In genomic region chr11:60377737-60378136, GRCh38 we compare ENCODE assay signal across 10 cellular contexts. TPM values are rescaled to one million over a fixed set of nuclear protein-coding genes. Genes with fewer than 3 reads are reported as not detected.
DNase-seq lines count a peak whose midpoint lies in the region; ATAC-seq and TF ChIP-seq lines count a peak whose summit lies in the region.
"Had no signal": no experiment of that assay in that cellular context is flagged by ENCODE, and none has a peak within 500 bp of the region (broad histone marks: within the 10 kb centered on the region; RNA-seq: fewer than 3 reads in every experiment).

No MANE protein-coding gene starts in this region.

- peak overlapping the region in 1 of 2 donors; percentile 23 for H3K27ac Mint-ChIP-seq in effector memory CD8-positive, alpha-beta T cell
- H3K27ac Mint-ChIP-seq in stimulated activated effector memory CD8-positive, alpha-beta T cell treated with anti-CD3 and anti-CD28 coated beads, Interleukin-12 subunit alpha, Interleukin-12 subunit beta, amount 100 ng/mL, for 72 hours: no peak overlapping the region
- H3K27ac Mint-ChIP-seq: activated naive CD4-positive, alpha-beta T cell treated with anti-CD3 and anti-CD28 coated beads for 36 hours had no signal

- no peak overlapping the region for H3K4me3 ChIP-seq in gastrocnemius medialis

- TF ChIP-seq CTCF in gastrocnemius medialis (IDR thresholded peaks at IDR 0.05 in 4 of 5, conservative IDR thresholded peaks at IDR 0.05 in 1 of 5): no peak

- H3K27ac ChIP-seq in gastrocnemius medialis: no peak overlapping the region

- no peaks in the 10 kb centered on the region for H3K9me3 Mint-ChIP-seq in effector memory CD8-positive, alpha-beta T cell
- no peaks in the 10 kb centered on the region for H3K9me3 Mint-ChIP-seq in stimulated activated effector memory CD8-positive, alpha-beta T cell treated with anti-CD3 and anti-CD28 coated beads, Interleukin-12 subunit alpha, Interleukin-12 subunit beta, amount 100 ng/mL, for 72 hours
- H3K9me3 Mint-ChIP-seq: activated naive CD4-positive, alpha-beta T cell treated with anti-CD3 and anti-CD28 coated beads for 36 hours had no signal

- no peaks in the 10 kb centered on the region for H3K4me1 Mint-ChIP-seq in effector memory CD8-positive, alpha-beta T cell (ENCODE audit: low read depth in 2 of 2)
- H3K4me1 Mint-ChIP-seq in stimulated activated effector memory CD8-positive, alpha-beta T cell treated with anti-CD3 and anti-CD28 coated beads, Interleukin-12 subunit alpha, Interleukin-12 subunit beta, amount 100 ng/mL, for 72 hours: peaks cover 5% of the 10 kb centered on the region

- DNase-seq in effector memory CD8-positive, alpha-beta T cell: no peak
- DNase-seq in gastrocnemius medialis: peak; percentile 25 to 53
- no peak for DNase-seq in GOT3 (lab: John Stamatoyannopoulos, UW)
- DNase-seq in NCI-H345 treated with DMSO at 0.1 percent for 48 hours (lab: John Stamatoyannopoulos, UW; ENCODE audit: unreplicated experiment): no peak
- no peak for DNase-seq in AG08395 (ENCODE audit: low spot score)
- no peak for DNase-seq in stimulated activated effector memory CD8-positive, alpha-beta T cell treated with anti-CD3 and anti-CD28 coated beads, Interleukin-12 subunit alpha, Interleukin-12 subunit beta, amount 100 ng/mL, for 72 hours (ENCODE audit: low spot score in 2 of 2)

- peaks cover 6 to 45% of the 10 kb centered on the region in 2 donors for H3K27me3 Mint-ChIP-seq in effector memory CD8-positive, alpha-beta T cell

- intact Hi-C loops in gastrocnemius medialis (cut with DNase I; ENCODE audit: low total_unique reads): no loop called here

- TF ChIP-seq POLR2A in gastrocnemius medialis (IDR thresholded peaks at IDR 0.05): peak in 1 of 2 donors; percentile 21

- H3K9me3 ChIP-seq in gastrocnemius medialis: no peaks in the 10 kb centered on the region

- in situ Hi-C loops in gastrocnemius medialis (cut with MboI; ENCODE audit: low sequenced_read_pairs in 4 of 4): no loop called here

- no peaks in the 10 kb centered on the region for H3K36me3 Mint-ChIP-seq in effector memory CD8-positive, alpha-beta T cell (ENCODE audit: insufficient read depth)
- H3K36me3 Mint-ChIP-seq in stimulated activated effector memory CD8-positive, alpha-beta T cell treated with anti-CD3 and anti-CD28 coated beads, Interleukin-12 subunit alpha, Interleukin-12 subunit beta, amount 100 ng/mL, for 72 hours: no peaks in the 10 kb centered on the region

- no peaks in the 10 kb centered on the region for H3K36me3 ChIP-seq in gastrocnemius medialis

- peak; percentile 54 for ATAC-seq in GM18909 (IDR thresholded peaks at IDR 0.05; ENCODE audit: poor library complexity, unreplicated experiment)
- ATAC-seq in HG03432 (IDR thresholded peaks at IDR 0.05; ENCODE audit: unreplicated experiment): peak; percentile 52
- peak; percentile 57 for ATAC-seq in effector memory CD8-positive, alpha-beta T cell (replicated peaks)
- ATAC-seq in gastrocnemius medialis: peak in 1 of 2 donors; percentile 51
- no peak for ATAC-seq in stimulated activated effector memory CD8-positive, alpha-beta T cell treated with anti-CD3 and anti-CD28 coated beads, Interleukin-12 subunit alpha, Interleukin-12 subunit beta, amount 100 ng/mL, for 72 hours

- H3K4me1 ChIP-seq in gastrocnemius medialis: no peaks in the 10 kb centered on the region

- H3K27me3 ChIP-seq in gastrocnemius medialis: no peaks in the 10 kb centered on the region

- H3K4me3 Mint-ChIP-seq in effector memory CD8-positive, alpha-beta T cell: no peak overlapping the region
- no peak overlapping the region for H3K4me3 Mint-ChIP-seq in stimulated activated effector memory CD8-positive, alpha-beta T cell treated with anti-CD3 and anti-CD28 coated beads, Interleukin-12 subunit alpha, Interleukin-12 subunit beta, amount 100 ng/mL, for 72 hours
- H3K4me3 Mint-ChIP-seq: activated naive CD4-positive, alpha-beta T cell treated with anti-CD3 and anti-CD28 coated beads for 36 hours had no signal

RNA-seq across cellular contexts. Expression of gene MS4A7, which starts 0.6 kb away (rescaled TPM):
- 1 to 10 TPM; 2.5 to 8.9 (median 7.4) TPM for total RNA-seq in gastrocnemius medialis
- total RNA-seq: activated naive CD4-positive, alpha-beta T cell treated with anti-CD3 and anti-CD28 coated beads for 36 hours; SK-MEL-5 had no signal

RNA-seq across cellular contexts. Expression of gene MS4A14, which starts 18.5 kb away (rescaled TPM):
- total RNA-seq in gastrocnemius medialis: under 1 TPM; 0.10 to 0.56 (median 0.27) TPM
- total RNA-seq: activated naive CD4-positive, alpha-beta T cell treated with anti-CD3 and anti-CD28 coated beads for 36 hours; SK-MEL-5 had no signal

RNA-seq across cellular contexts. Expression of gene MS4A6E, which starts 50.7 kb away (rescaled TPM):
- total RNA-seq in gastrocnemius medialis: not detected
- total RNA-seq: activated naive CD4-positive, alpha-beta T cell treated with anti-CD3 and anti-CD28 coated beads for 36 hours; SK-MEL-5 had no signal

RNA-seq across cellular contexts. Expression of gene MS4A5, which starts 51.6 kb away (rescaled TPM):
- not detected for total RNA-seq in gastrocnemius medialis
- total RNA-seq: activated naive CD4-positive, alpha-beta T cell treated with anti-CD3 and anti-CD28 coated beads for 36 hours; SK-MEL-5 had no signal

Comparison
In these comparisons a context has a peak if more than half of its experiments do, and no peak if none do; other contexts are left out.
1. DNase-seq: peak in gastrocnemius medialis (2 of 2); none in effector memory CD8-positive, alpha-beta T cell (0 of 3), GOT3 (single experiment), NCI-H345 treated with DMSO at 0.1 percent for 48 hours (single experiment), AG08395 (single experiment) and stimulated activated effector memory CD8-positive, alpha-beta T cell treated with anti-CD3 and anti-CD28 coated beads, Interleukin-12 subunit alpha, Interleukin-12 subunit beta, amount 100 ng/mL, for 72 hours (0 of 2).